In genomic region chr11:23314162-23314561, GRCh38 we compare ENCODE assay signal across 15 cellular contexts.
DNase-seq lines count a peak whose midpoint lies in the region; ATAC-seq and TF ChIP-seq lines count a peak whose summit lies in the region.
"Had no signal": no experiment of that assay in that cellular context is flagged by ENCODE, and none has a peak within 500 bp of the region (broad histone marks: within the 10 kb centered on the region; RNA-seq: fewer than 3 reads in every experiment).

No MANE protein-coding gene starts in this region.

- no peak overlapping the region for H3K27ac ChIP-seq in spleen
- H3K27ac ChIP-seq in breast epithelium: no peak overlapping the region
- H3K27ac ChIP-seq: BLaER1 had no signal

- H3K4me1 ChIP-seq in spleen (no peaks in the 10 kb centered on the region), breast epithelium (no peaks in the 10 kb centered on the region)
- H3K4me1 ChIP-seq: BLaER1 had no signal

- intact Hi-C loops in spleen (cut with DNase I; ENCODE audit: low total_unique reads) (no loop called here), breast epithelium (cut with DNase I; ENCODE audit: low total_unique reads) (no loop called here)

- H3K9me3 ChIP-seq in spleen (peaks cover 0 to 12% (median 5%) of the 10 kb centered on the region in 8 donors), breast epithelium (no peaks in the 10 kb centered on the region)
- H3K9me3 ChIP-seq: BLaER1 had no signal

- H3K27me3 ChIP-seq in spleen (replicated peaks in 1 of 7) (no peaks in the 10 kb centered on the region), breast epithelium (no peaks in the 10 kb centered on the region)
- H3K27me3 ChIP-seq: BLaER1 had no signal

- no peak for ATAC-seq in HG03460 (IDR thresholded peaks at IDR 0.05; ENCODE audit: unreplicated experiment)
- ATAC-seq: GM23338 had no signal

- H3K4me3 ChIP-seq in spleen: no peak overlapping the region
- no peak overlapping the region for H3K4me3 ChIP-seq in breast epithelium
- H3K4me3 ChIP-seq: BLaER1, GM23338 had no signal

- no peak for TF ChIP-seq POLR2A in spleen (IDR thresholded peaks at IDR 0.05)
- TF ChIP-seq POLR2A in breast epithelium (IDR thresholded peaks at IDR 0.05): no peak

- 41 to 54% (median 46%) methylated on average over 3 of the region's 3 CpGs for WGBS in spleen, 5 donors

- no peak for TF ChIP-seq CTCF in spleen (IDR thresholded peaks at IDR 0.05 in 8 of 11, conservative IDR thresholded peaks at IDR 0.05 in 3 of 11)
- no peak for TF ChIP-seq CTCF in breast epithelium (IDR thresholded peaks at IDR 0.05)

- H3K36me3 ChIP-seq in spleen (no peaks in the 10 kb centered on the region), breast epithelium (no peaks in the 10 kb centered on the region)
- H3K36me3 ChIP-seq: BLaER1 had no signal

- DNase-seq in M059J (ENCODE audit: low read depth) (peak; percentile 53), dermis blood vessel endothelial cell (peak; percentile 63), glomerular endothelial cell (ENCODE audit: extremely low read depth, low read depth, low spot score) (peak; percentile 58), spleen (no peak), breast epithelium (ENCODE audit: low spot score in 2 of 2) (no peak)
- DNase-seq in stimulated activated naive CD4-positive, alpha-beta T cell treated with Interleukin-2 at 50 U/mL for 16 hours (lab: John Stamatoyannopoulos, UW): no peak
- DNase-seq: 8988T; CD4-positive, alpha-beta memory T cell; DMS153; DMS79; GDM1; HCEC 1CT had no signal

Comparison
In these comparisons a context has a peak if more than half of its experiments do, and no peak if none do; other contexts are left out.
1. DNase-seq: peak in M059J (single experiment), dermis blood vessel endothelial cell (single experiment) and glomerular endothelial cell (single experiment); none in spleen (single experiment), stimulated activated naive CD4-positive, alpha-beta T cell treated with Interleukin-2 at 50 U/mL for 16 hours (single experiment) and breast epithelium (0 of 2).